1 cellular context compared by ENCODE assay signal in genomic region chr11:14907411-14908213, GRCh38.
TF ChIP-seq lines count a peak whose summit lies in the region.

No MANE protein-coding gene starts in this region.

TF ChIP-seq in K562, 482 proteins besides CTCF, POLR2A, EP300 and RAD21 (continued from another document):
- TF ChIP-seq CTCFL (IDR thresholded peaks at IDR 0.05; ENCODE audit: borderline replicate concordance, insufficient read depth, low read depth, low read length, poor library complexity, severe bottlenecking), result peak; percentile 62
- TF ChIP-seq MNT (conservative IDR thresholded peaks at IDR 0.05), result no peak
- TF ChIP-seq UBTF (IDR thresholded peaks at IDR 0.05; ENCODE audit: borderline replicate concordance in 1 of 2, low read depth in 2 of 2, low read length in 2 of 2), result no peak
- TF ChIP-seq NFIC (IDR thresholded peaks at IDR 0.05), result peak; percentile 59; the same call in 1 of the 2 replicates
- no peak for TF ChIP-seq E2F8 (IDR thresholded peaks at IDR 0.05; ENCODE audit: low read depth, partially characterized antibody)
- TF ChIP-seq MAZ (CRISPR knock-in tag; conservative IDR thresholded peaks at IDR 0.05 in 1 of 2, IDR thresholded peaks at IDR 0.05 in 1 of 2), result peak in 1 of 2 experiments; percentile 45; a peak in 1 of 4 replicates
- peak; percentile 41; the same call in 1 of the 2 replicates for TF ChIP-seq CTBP1 (IDR thresholded peaks at IDR 0.05; ENCODE audit: borderline replicate concordance)
- peak; percentile 74 for TF ChIP-seq DEAF1 (CRISPR knock-in tag; IDR thresholded peaks at IDR 0.05)
- 0 out of 2 replicates have a peak, but pooled peaks have one; percentile 20 for TF ChIP-seq ATF7 (IDR thresholded peaks at IDR 0.05)
- peak in 1 of 2 experiments; percentile 51; a peak in 1 of 4 replicates for TF ChIP-seq TEAD1 (CRISPR knock-in tag; IDR thresholded peaks at IDR 0.05)
